Comparison of ENCODE assay signal across 7 cellular contexts in the genomic region with DNA sequence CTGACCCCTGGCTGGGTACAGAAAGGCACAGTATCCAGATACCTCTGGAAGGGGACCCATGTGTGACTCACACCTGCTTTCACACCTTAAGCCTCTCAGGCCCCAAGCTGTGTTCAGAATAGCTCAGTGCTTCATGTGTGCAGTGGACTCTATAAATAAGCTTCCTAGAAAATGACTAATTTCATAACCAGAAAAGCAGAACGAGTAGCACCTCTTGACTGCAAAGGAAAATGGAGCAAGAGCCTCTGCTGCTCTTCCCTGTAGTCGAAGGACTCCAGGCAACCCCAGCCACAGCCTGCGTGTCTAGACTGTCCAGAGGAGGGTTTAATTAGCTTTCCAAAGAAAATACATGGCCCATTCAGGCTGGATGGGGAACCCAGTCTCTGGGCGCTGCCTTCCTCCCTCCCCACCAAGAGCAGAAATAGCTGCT.
DNase-seq lines count a peak whose midpoint lies in the region; ATAC-seq lines count a peak whose summit lies in the region.

No MANE protein-coding gene starts in this region.

- ATAC-seq in GM18907 (IDR thresholded peaks at IDR 0.05; ENCODE audit: unreplicated experiment) (peak; percentile 77), GM21576 (IDR thresholded peaks at IDR 0.05; ENCODE audit: unreplicated experiment) (peak; percentile 83), HG03521 (IDR thresholded peaks at IDR 0.05; ENCODE audit: unreplicated experiment) (peak; percentile 91)

- DNase-seq in kidney glomerular epithelial cell (lab: John Stamatoyannopoulos, UW) (peak; percentile 27), NCI-H226 (no peak), AG20443 (ENCODE audit: low spot score) (no peak)
- DNase-seq in stimulated activated CD4-positive, alpha-beta T cell treated with anti-CD3 and anti-CD28 coated beads, Interleukin-2, amount 100 ng/mL, for 48 hours: no peak
